8 cellular contexts compared by ENCODE assay signal in the genomic region with DNA sequence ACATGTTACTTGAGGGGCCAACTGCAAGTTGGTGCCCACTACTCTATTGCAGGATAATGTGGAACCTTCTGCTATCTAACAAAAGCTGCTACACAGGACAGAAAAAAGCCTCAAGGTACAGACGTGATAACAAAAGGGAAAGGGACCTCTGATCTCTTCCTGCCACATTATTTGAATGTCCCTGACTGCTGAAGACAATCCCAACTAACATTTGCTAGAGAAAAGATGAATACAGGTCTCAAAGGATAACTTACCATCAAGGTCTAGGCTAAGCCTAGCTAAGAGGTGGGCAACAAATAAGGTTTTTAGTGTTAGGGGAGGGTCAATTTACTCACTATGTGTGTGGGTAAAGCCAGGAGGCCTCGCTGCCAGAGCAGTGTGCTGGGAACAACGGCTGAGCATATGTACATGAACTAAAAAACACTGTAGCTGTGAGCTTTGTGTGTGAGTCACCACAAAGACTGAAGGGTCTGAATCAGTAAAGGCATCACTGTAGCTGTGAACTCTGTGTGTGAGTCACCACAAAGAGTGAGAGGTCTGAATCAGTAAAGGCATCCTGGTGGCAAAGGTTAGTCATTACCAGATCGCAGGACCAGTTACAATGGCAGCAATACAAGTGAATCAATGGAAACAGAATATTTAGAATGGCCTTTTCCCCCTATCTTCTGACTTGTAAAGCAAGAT.
DNase-seq lines count a peak whose midpoint lies in the region; ATAC-seq, FAIRE-seq and TF ChIP-seq lines count a peak whose summit lies in the region.

No MANE protein-coding gene starts in this region.

- H3K27me3 Mint-ChIP-seq in GM23338 (ENCODE audit: insufficient read depth, low read depth, poor library complexity): peaks cover 9% of the 10 kb centered on the region

- 2% methylated on average over 4 of the region's 4 CpGs for WGBS in HepG2 (ENCODE audit: low lambda C conversion rate)

- POLR2A ChIA-PET in HepG2 (lab: Yijun Ruan, JAX): no interaction called here

- intact Hi-C loops in HepG2 (cut with micrococcal nuclease; ENCODE audit: unreplicated experiment): loop anchor here (10.0 kb wide), 1 partner anchor 167 kb away; no protein-coding TSS in a partner anchor

- H3K4me1 ChIP-seq in BE2C: no peaks in the 10 kb centered on the region
- H3K4me1 ChIP-seq in GM23338 (ENCODE audit: insufficient read depth): no peaks in the 10 kb centered on the region
- no peaks in the 10 kb centered on the region for H3K4me1 ChIP-seq in HepG2 (ENCODE audit: insufficient read depth, low read length)
- H3K4me1 ChIP-seq in thoracic aorta (ENCODE audit: control insufficient read depth in 1 of 2, low read depth in 2 of 2): no peaks in the 10 kb centered on the region

- no peak overlapping the region for H3K27ac Mint-ChIP-seq in GM23338

- H3K27me3 ChIP-seq in BE2C: peaks cover 33% of the 10 kb centered on the region
- H3K27me3 ChIP-seq in GM23338 (ENCODE audit: insufficient read depth): peaks cover 28% of the 10 kb centered on the region
- peaks cover 0 to 6% of the 10 kb centered on the region in 2 experiments; a peak in 1 of 5 replicates for H3K27me3 ChIP-seq in HepG2 (ENCODE audit: control insufficient read depth in 1 of 2, insufficient read depth in 2 of 2, low read length in 2 of 2)
- H3K27me3 ChIP-seq in thoracic aorta (replicated peaks; ENCODE audit: insufficient read depth): no peaks in the 10 kb centered on the region

- no peaks in the 10 kb centered on the region for H3K36me3 Mint-ChIP-seq in GM23338 (ENCODE audit: low read depth)

- TF ChIP-seq EP300 in HepG2 (IDR thresholded peaks at IDR 0.05; ENCODE audit: low read depth in 2 of 2, low read length in 2 of 2) (no peak), HepG2 (CRISPR knock-in tag; IDR thresholded peaks at IDR 0.05; ENCODE audit: borderline replicate concordance) (no peak)

- H3K27ac ChIP-seq in GM23338 (ENCODE audit: low read depth) (no peak overlapping the region), HepG2 (ENCODE audit: extremely low read length, insufficient read depth, low read length) (no peak overlapping the region), thoracic aorta (no peak overlapping the region)

- CTCF ChIA-PET in HepG2 (lab: Yijun Ruan, JAX; ENCODE audit: low intra/inter-chr PET ratio, low total read pairs): no interaction called here

- no peak overlapping the region for H3K4me3 ChIP-seq in BE2C (ENCODE audit: low read depth, low read length)
- H3K4me3 ChIP-seq in GM23338: no peak overlapping the region
- no peak overlapping the region for H3K4me3 ChIP-seq in HepG2 (replicated peaks in 1 of 3; ENCODE audit: insufficient read depth in 1 of 3, low read depth in 2 of 3, low read length in 3 of 3)
- no peak overlapping the region for H3K4me3 ChIP-seq in thoracic aorta

- no peaks in the 10 kb centered on the region for H3K79me2 ChIP-seq in GM23338 (replicated peaks; ENCODE audit: insufficient read depth)
- H3K79me2 ChIP-seq in HepG2 (ENCODE audit: insufficient read depth, low read length): no peaks in the 10 kb centered on the region

- no peak overlapping the region for H3K9ac ChIP-seq in HepG2 (ENCODE audit: insufficient read depth, low read depth, low read length)

- TF ChIP-seq RAD21 in HepG2 (CRISPR knock-in tag; IDR thresholded peaks at IDR 0.05): no peak

- TF ChIP-seq CTCF in BE2C (IDR thresholded peaks at IDR 0.05; ENCODE audit: low read depth, low read length) (0 out of 2 replicates have a peak, but pooled peaks have one; percentile 1), GM23338 (conservative IDR thresholded peaks at IDR 0.05; ENCODE audit: low read depth in 2 of 2) (peak; percentile 13 to 23; a peak in 1 of 4 replicates), HepG2 (CRISPR knock-in tag; IDR thresholded peaks at IDR 0.05) (no peak), thoracic aorta (IDR thresholded peaks at IDR 0.05) (no peak)

- no peak for TF ChIP-seq POLR2A in HepG2 (IDR thresholded peaks at IDR 0.05; ENCODE audit: insufficient read depth in 1 of 2, low read depth in 2 of 2, low read length in 2 of 2)

- DNase-seq in BE2C (no peak), GM23338 (ENCODE audit: low spot score) (peak; percentile 72), MV-4-11 (lab: John Stamatoyannopoulos, UW) (peak; percentile 85), HepG2 (ENCODE audit: low spot score) (peak; percentile 59), thoracic aorta (ENCODE audit: low spot score) (no peak), occipital lobe (lab: John Stamatoyannopoulos, UW) (no peak)
- DNase-seq in activated T-helper 9 cell treated with anti-CD3 and anti-CD28 coated beads, Interleukin-2, amount 50 U/mL, for 16 hours (ENCODE audit: low read depth): peak; percentile 31

- no peaks in the 10 kb centered on the region; the same call in 2 of the 3 replicates for H3K9me3 Mint-ChIP-seq in GM23338

- no peaks in the 10 kb centered on the region for H4K20me1 ChIP-seq in GM23338 (replicated peaks; ENCODE audit: insufficient read depth)
- no peaks in the 10 kb centered on the region for H4K20me1 ChIP-seq in HepG2 (ENCODE audit: insufficient read depth, low read length)

- H3F3A ChIP-seq in GM23338 (replicated peaks; ENCODE audit: low read depth): no peaks in the 10 kb centered on the region

- ATAC-seq in GM23338 (peak; percentile 99), HepG2 (peak; percentile 97), thoracic aorta (ENCODE audit: insufficient number of reproducible peaks, low FRiP score, low read depth) (peak; percentile 86), HG02970 (IDR thresholded peaks at IDR 0.05; ENCODE audit: low FRiP score, unreplicated experiment) (no peak)

- no peaks in the 10 kb centered on the region for H3K36me3 ChIP-seq in BE2C
- no peaks in the 10 kb centered on the region for H3K36me3 ChIP-seq in GM23338 (ENCODE audit: insufficient read depth)
- no peaks in the 10 kb centered on the region for H3K36me3 ChIP-seq in HepG2 (replicated peaks in 1 of 2; ENCODE audit: control insufficient read depth in 1 of 2, insufficient read depth in 2 of 2, low read length in 2 of 2)
- no peaks in the 10 kb centered on the region for H3K36me3 ChIP-seq in thoracic aorta

- H3K4me1 Mint-ChIP-seq in GM23338: peaks cover 6% of the 10 kb centered on the region; the same call in 2 of the 3 replicates

- H3K9me3 ChIP-seq in BE2C (no peaks in the 10 kb centered on the region), HepG2 (ENCODE audit: low read length) (no peaks in the 10 kb centered on the region), thoracic aorta (no peaks in the 10 kb centered on the region)

- H3K4me3 Mint-ChIP-seq in GM23338: no peak overlapping the region

- H3K9me2 ChIP-seq in GM23338 (ENCODE audit: insufficient read depth): no peaks in the 10 kb centered on the region

- in situ Hi-C loops in HepG2 (cut with HindIII; ENCODE audit: extremely low pct_ligation_motif_present, low pct_unique_long_range_greater_than_20kb): no loop called here

- FAIRE-seq in HepG2 (lab: Jason Lieb, UNC): peak; percentile 36

- no TSS peak for BruUV-seq in HepG2 (replicated peaks; lab: Mats Ljungman, UMichigan)

- no peak overlapping the region for H3K4me2 ChIP-seq in GM23338
- no peak overlapping the region for H3K4me2 ChIP-seq in HepG2 (ENCODE audit: low read depth, low read length)

- H2AFZ ChIP-seq in GM23338 (peak overlapping the region; percentile 12; the same call in 1 of the 2 replicates), HepG2 (ENCODE audit: low read length) (no peak overlapping the region)

TF ChIP-seq in GM23338, 12 proteins besides CTCF, POLR2A, EP300 and RAD21 (continues in another document):
- no peak for TF ChIP-seq CREB1 (CRISPR knock-in tag; IDR thresholded peaks at IDR 0.05; ENCODE audit: low read depth)
- no peak for TF ChIP-seq ZNF331 (CRISPR knock-in tag; IDR thresholded peaks at IDR 0.05; ENCODE audit: low read depth)
- no peak for TF ChIP-seq STAT1 (IDR thresholded peaks at IDR 0.05; ENCODE audit: unreplicated experiment)
- no peak for TF ChIP-seq JUNB (IDR thresholded peaks at IDR 0.05; ENCODE audit: unreplicated experiment)
- no peak for TF ChIP-seq ZNF114 (CRISPR knock-in tag; IDR thresholded peaks at IDR 0.05)

TF ChIP-seq in HepG2, 621 proteins besides CTCF, POLR2A, EP300 and RAD21 (continues in another document):
- TF ChIP-seq CREB1 (IDR thresholded peaks at IDR 0.05) (peak; percentile 65), CREB1 (CRISPR knock-in tag; IDR thresholded peaks at IDR 0.05) (no peak), MATR3 (CRISPR knock-in tag; IDR thresholded peaks at IDR 0.05) (no peak), ZFY (CRISPR knock-in tag; IDR thresholded peaks at IDR 0.05) (no peak), CREBL2 (CRISPR knock-in tag; IDR thresholded peaks at IDR 0.05; ENCODE audit: borderline replicate concordance) (no peak), RFX3 (CRISPR knock-in tag; IDR thresholded peaks at IDR 0.05) (no peak), RELA (CRISPR knock-in tag; IDR thresholded peaks at IDR 0.05) (no peak)

Comparison
In these comparisons a context has a peak if more than half of its experiments do, and no peak if none do; other contexts are left out.
1. DNase-seq: peak in GM23338 (single experiment), MV-4-11 (single experiment), activated T-helper 9 cell treated with anti-CD3 and anti-CD28 coated beads, Interleukin-2, amount 50 U/mL, for 16 hours (single experiment) and HepG2 (single experiment); none in BE2C (single experiment), thoracic aorta (single experiment) and occipital lobe (single experiment).
2. CTCF ChIP-seq: peak in BE2C (single experiment) and GM23338 (2 of 2); none in HepG2 (single experiment) and thoracic aorta (single experiment).